Comparison of ENCODE assay signal across 8 cellular contexts in genomic region chr2:112583497-112584133, GRCh38. TPM values are rescaled to one million over a fixed set of nuclear protein-coding genes. Genes with fewer than 3 reads are reported as not detected.
DNase-seq lines count a peak whose midpoint lies in the region; ATAC-seq, FAIRE-seq and TF ChIP-seq lines count a peak whose summit lies in the region.

No MANE protein-coding gene starts in this region.

- FAIRE-seq in keratinocyte (lab: Jason Lieb, UNC), result peak; percentile 51

- TF ChIP-seq CTCF in GM12865 (IDR thresholded peaks at IDR 0.05; ENCODE audit: insufficient read depth, low read depth, low read length, missing control alignments), result no peak
- TF ChIP-seq CTCF in astrocyte of the cerebellum (IDR thresholded peaks at IDR 0.05; ENCODE audit: low read depth, low read length, missing control alignments), result no peak
- TF ChIP-seq CTCF in keratinocyte (optimal IDR thresholded peaks at IDR 0.05 in 1 of 3, IDR thresholded peaks at IDR 0.05 in 1 of 3, conservative IDR thresholded peaks at IDR 0.05 in 1 of 3; ENCODE audit: extremely low read depth in 1 of 3, insufficient read depth in 2 of 3, low read length in 3 of 3), result no peak
- TF ChIP-seq CTCF in stomach (IDR thresholded peaks at IDR 0.05), result no peak

- peaks cover 4% of the 10 kb centered on the region for H3K79me2 ChIP-seq in keratinocyte (ENCODE audit: control insufficient read depth, insufficient read depth, low read length)

- dilution Hi-C loops in keratinocyte (cut with MboI; ENCODE audit: extremely low pct_ligation_motif_present, low sequenced_read_pairs), result no loop called here

- no peak for TF ChIP-seq EP300 in stomach (IDR thresholded peaks at IDR 0.05)

- no peak for ATAC-seq in GM21786 (IDR thresholded peaks at IDR 0.05; ENCODE audit: unreplicated experiment)
- no peak for ATAC-seq in HG02588 (IDR thresholded peaks at IDR 0.05; ENCODE audit: unreplicated experiment)

- H2AFZ ChIP-seq in keratinocyte (ENCODE audit: control insufficient read depth, low read length), result peak overlapping the region; percentile 98

- H3K9me3 ChIP-seq in keratinocyte (ENCODE audit: control insufficient read depth, low read depth, low read length) (no peaks in the 10 kb centered on the region), stomach (no peaks in the 10 kb centered on the region)

- peak overlapping the region; percentile 99 for H3K9ac ChIP-seq in keratinocyte (ENCODE audit: control insufficient read depth, extremely low read depth, insufficient read depth, low read length)

- H3K27ac ChIP-seq in keratinocyte (ENCODE audit: control insufficient read depth, insufficient read depth, low read length), result peak overlapping the region; percentile 99
- H3K27ac ChIP-seq in stomach, result peak overlapping the region; percentile 92 to 98 (median 94)

- peaks cover 22% of the 10 kb centered on the region for H3K4me1 ChIP-seq in keratinocyte (ENCODE audit: control insufficient read depth, extremely low read depth, insufficient read depth, low read length)
- H3K4me1 ChIP-seq in stomach, result peaks cover 8 to 42% (median 33%) of the 10 kb centered on the region in 4 donors

- intact Hi-C loops in stomach (cut with DNase I; ENCODE audit: low total_unique reads), result no loop called here

- H3K4me2 ChIP-seq in keratinocyte (ENCODE audit: control insufficient read depth, extremely low read depth, insufficient read depth, low read depth, low read length), result peak overlapping the region; percentile 99

- WGBS in stomach, 5 donors, result 29 to 53% (median 38%) methylated on average over 14 to 19 of the region's 19 CpGs

- peak; percentile 24 for DNase-seq in GM12865 (ENCODE audit: low read depth)
- peak; percentile 55 for DNase-seq in NCI-H2227 treated with DMSO at 0.1 percent for 48 hours (lab: John Stamatoyannopoulos, UW)
- no peak for DNase-seq in astrocyte of the cerebellum (ENCODE audit: low read depth)
- no peak for DNase-seq in keratinocyte (ENCODE audit: low read depth, low spot score)
- DNase-seq in stomach, result no peak
- DNase-seq in effector CD8-positive, alpha-beta T cell (lab: John Stamatoyannopoulos, UW), result no peak

- peak overlapping the region; percentile 90 for H3K4me3 ChIP-seq in GM12865 (ENCODE audit: low read depth, low read length)
- H3K4me3 ChIP-seq in astrocyte of the cerebellum (ENCODE audit: low read depth, low read length), result peak overlapping the region; percentile 68
- H3K4me3 ChIP-seq in keratinocyte (ENCODE audit: control insufficient read depth in 2 of 3, extremely low read depth in 1 of 3, insufficient read depth in 2 of 3, low read depth in 1 of 3, low read length in 3 of 3), result peak overlapping the region; percentile 74 to 97 (median 90)
- H3K4me3 ChIP-seq in stomach, result peak overlapping the region; percentile 53 to 69 (median 62)

- H3K36me3 ChIP-seq in keratinocyte (ENCODE audit: control insufficient read depth in 2 of 2, extremely low read depth in 1 of 2, insufficient read depth in 2 of 2, low read length in 2 of 2), result peaks cover 4 to 6% of the 10 kb centered on the region in 2 experiments
- peaks cover 0 to 27% (median 26%) of the 10 kb centered on the region in 4 donors for H3K36me3 ChIP-seq in stomach

- H3K27me3 ChIP-seq in keratinocyte (ENCODE audit: control insufficient read depth, extremely low read depth, insufficient read depth, low read length) (no peaks in the 10 kb centered on the region), stomach (no peaks in the 10 kb centered on the region)

- H4K20me1 ChIP-seq in keratinocyte (ENCODE audit: control insufficient read depth, extremely low read depth, insufficient read depth, low read length), result no peaks in the 10 kb centered on the region

- no peak for TF ChIP-seq POLR2A in stomach (IDR thresholded peaks at IDR 0.05)

- H3K9me1 ChIP-seq in keratinocyte (ENCODE audit: control insufficient read depth, extremely low read depth, insufficient read depth, low read length), result peaks cover 2% of the 10 kb centered on the region

- in situ Hi-C loops in astrocyte of the cerebellum (cut with HindIII; ENCODE audit: low sequenced_read_pairs), result no loop called here

RNA-seq across cellular contexts. Expression of gene CHCHD5, which starts 0.8 kb away (rescaled TPM):
- polyA plus RNA-seq in keratinocyte, result 17.6 to 30.1 TPM (median 17.9 TPM) in 3 replicates
- 7.3 TPM for polyA plus RNA-seq in keratinocyte (2011; ENCODE audit: low read depth)
- polyA plus RNA-seq in keratinocyte (2011; cell fraction: cytosol; rRNA removed), result 9.9 and 27.7 TPM in 2 replicates
- polyA plus RNA-seq in keratinocyte (2011; cell fraction: nucleus; rRNA removed), result 7.4 TPM in 2 replicates
- polyA plus RNA-seq in keratinocyte (2012; ENCODE audit: low replicate concordance), result 32.9 and 59.8 TPM in 2 replicates
- polyA minus RNA-seq in keratinocyte, result 6.6 to 46.2 TPM (median 8.2 TPM) in 3 replicates
- 14.8 TPM for polyA minus RNA-seq in keratinocyte (2011; cell fraction: cytosol; rRNA and poly(A)+ RNA removed)
- 0.84 and 3.3 TPM in 2 replicates for polyA minus RNA-seq in keratinocyte (2011; cell fraction: nucleus; rRNA and poly(A)+ RNA removed)
- total RNA-seq in stomach, result 100 to 1,000 TPM in 1 of 5 donors, 10 to 100 TPM in 3, 1 to 10 TPM in 1; 9.5 to 111 (median 28.0) TPM
- polyA plus RNA-seq in stomach, result 10 to 100 TPM; 51.0 to 61.5 (median 59.7) TPM

RNA-seq across cellular contexts. Expression of gene POLR1B, which starts 41.4 kb away (rescaled TPM):
- polyA plus RNA-seq in keratinocyte (23.5 to 31.9 TPM (median 27.1 TPM) in 3 replicates), stomach (1 to 10 TPM; 2.7 to 4.2 (median 3.9) TPM)
- 7.5 TPM for polyA plus RNA-seq in keratinocyte (2011; ENCODE audit: low read depth)
- 13.2 and 21.2 TPM in 2 replicates for polyA plus RNA-seq in keratinocyte (2011; cell fraction: cytosol; rRNA removed)
- polyA plus RNA-seq in keratinocyte (2011; cell fraction: nucleus; rRNA removed), result 38.7 and 42.7 TPM in 2 replicates
- 11.3 and 19.7 TPM in 2 replicates for polyA plus RNA-seq in keratinocyte (2012; ENCODE audit: low replicate concordance)
- 58.3 to 70.7 TPM (median 66.9 TPM) in 3 replicates for polyA minus RNA-seq in keratinocyte
- 22.3 TPM for polyA minus RNA-seq in keratinocyte (2011; cell fraction: cytosol; rRNA and poly(A)+ RNA removed)
- polyA minus RNA-seq in keratinocyte (2011; cell fraction: nucleus; rRNA and poly(A)+ RNA removed), result 34.3 and 66.8 TPM in 2 replicates
- 10 to 100 TPM; 10.4 to 42.9 (median 16.9) TPM for total RNA-seq in stomach

Comparison
In these comparisons a context has a peak if more than half of its experiments do, and no peak if none do; other contexts are left out.
1. DNase-seq: peak in GM12865 (single experiment) and NCI-H2227 treated with DMSO at 0.1 percent for 48 hours (single experiment); none in astrocyte of the cerebellum (single experiment), keratinocyte (single experiment), stomach (single experiment) and effector CD8-positive, alpha-beta T cell (single experiment).
2. Peak in every context shown above with its lines, with median percentiles within 50 percentile points of each other: H3K4me3 ChIP-seq.